27 cellular contexts compared by ENCODE assay signal in the genomic region with DNA sequence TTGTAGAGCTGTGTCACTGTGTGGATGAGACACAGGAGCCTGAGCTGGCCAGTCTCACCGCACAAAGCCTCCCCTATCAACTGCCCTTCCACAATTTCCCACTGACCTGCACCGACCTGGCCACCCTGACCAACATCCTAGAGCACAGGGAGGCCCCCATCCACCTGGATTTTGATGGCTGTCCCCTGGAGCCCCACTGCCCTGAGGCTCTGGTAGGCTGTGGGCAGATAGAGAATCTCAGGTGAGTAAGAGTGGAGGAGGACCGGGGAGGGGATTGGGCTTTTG. TPM values are rescaled to one million over a fixed set of nuclear protein-coding genes. Genes with fewer than 3 reads are reported as not detected.
DNase-seq lines count a peak whose midpoint lies in the region; ATAC-seq, FAIRE-seq and TF ChIP-seq lines count a peak whose summit lies in the region.
"Had no signal": no experiment of that assay in that cellular context is flagged by ENCODE, and none has a peak within 500 bp of the region (broad histone marks: within the 10 kb centered on the region; RNA-seq: fewer than 3 reads in every experiment).

No MANE protein-coding gene starts in this region.

- DNase-seq in HepG2 (ENCODE audit: low spot score): no peak
- no peak for DNase-seq in right lobe of liver
- no peak for DNase-seq in activated CD8-positive, alpha-beta T cell treated with anti-CD3 and anti-CD28 coated beads for 36 hours
- no peak for DNase-seq in H1 (ENCODE audit: low read depth in 1 of 2, low spot score in 2 of 2)
- DNase-seq in aorta: peak; percentile 23 to 54
- DNase-seq in KBM-7: no peak
- no peak for DNase-seq in globus pallidus (ENCODE audit: low spot score)
- DNase-seq in OCI-M2 (lab: John Stamatoyannopoulos, UW; ENCODE audit: unreplicated experiment): no peak
- DNase-seq: central memory CD4-positive, alpha-beta T cell; dorsolateral prefrontal cortex; hippocampal formation; islet precursor cell; MG63; NCI-H1417 treated with DMSO at 0.1 percent for 48 hours; NCI-H2107; NK-92 treated with Interleukin-12 subunit alpha and Interleukin-12 subunit beta, amount 100 ng/mL, for 24 hours; WERI-Rb-1 had no signal

- H2BK120ac ChIP-seq in H1 (replicated peaks; ENCODE audit: low read depth, low read length): no peak overlapping the region

- H3K4me1 Mint-ChIP-seq in activated CD8-positive, alpha-beta T cell treated with anti-CD3 and anti-CD28 coated beads for 36 hours (ENCODE audit: low read depth): peaks cover 92% of the 10 kb centered on the region
- H3K4me1 Mint-ChIP-seq: neural crest cell had no signal

- H3K36me3 ChIP-seq in HepG2 (replicated peaks in 1 of 2; ENCODE audit: control insufficient read depth in 1 of 2, insufficient read depth in 2 of 2, low read length in 2 of 2): no peaks in the 10 kb centered on the region
- H3K36me3 ChIP-seq in right lobe of liver: peaks cover 0 to 3% (median 0%) of the 10 kb centered on the region in 4 donors
- H3K36me3 ChIP-seq in H1 (ENCODE audit: control insufficient read depth in 2 of 4, insufficient read depth in 4 of 4, low read length in 3 of 4): no peaks in the 10 kb centered on the region
- peaks cover 0 to 2% of the 10 kb centered on the region in 2 donors for H3K36me3 ChIP-seq in aorta (ENCODE audit: control insufficient read depth in 1 of 2, insufficient read depth in 2 of 2, low read length in 1 of 2)
- H3K36me3 ChIP-seq: prostate gland, WERI-Rb-1 had no signal

- no peak overlapping the region for H2AFZ ChIP-seq in HepG2 (ENCODE audit: low read length)
- no peak overlapping the region for H2AFZ ChIP-seq in H1 (ENCODE audit: low read length)

- no peak overlapping the region for H3K27ac ChIP-seq in HepG2 (ENCODE audit: extremely low read length, insufficient read depth, low read length)
- H3K27ac ChIP-seq in right lobe of liver: no peak overlapping the region
- H3K27ac ChIP-seq in H1 (ENCODE audit: low read depth, low read length): no peak overlapping the region
- H3K27ac ChIP-seq in aorta (ENCODE audit: low read depth in 1 of 2, low read length in 2 of 2): no peak overlapping the region
- H3K27ac ChIP-seq: ascending aorta, dorsolateral prefrontal cortex, prostate gland, SJSA1, thoracic aorta, WERI-Rb-1 had no signal

- H3K36me3 Mint-ChIP-seq in activated CD8-positive, alpha-beta T cell treated with anti-CD3 and anti-CD28 coated beads for 36 hours (ENCODE audit: low read depth): peaks cover 89% of the 10 kb centered on the region

- no peak overlapping the region for H3K4me3 Mint-ChIP-seq in activated CD8-positive, alpha-beta T cell treated with anti-CD3 and anti-CD28 coated beads for 36 hours
- H3K4me3 Mint-ChIP-seq: IgD-negative memory B cell; neural crest cell; T-helper 2 cell treated with Interferon-gamma antibody and Interleukin-4, amounts not matched to agents 5 μg/mL and 100 μg/mL, for 36 hours had no signal

- POLR2A ChIA-PET in HepG2 (lab: Yijun Ruan, JAX) (no interaction called here), H1 (lab: Charles Lee; ENCODE audit: partially characterized antibody) (no interaction called here)
- POLR2A ChIA-PET in activated CD8-positive, alpha-beta T cell treated with anti-CD3 and anti-CD28 coated beads for 36 hours (lab: Charles Lee): interaction anchor here (1.1 to 12.3 kb wide), 6 partner anchors 10 to 37 kb away, joined by 3 to 213 read pairs (median 9); partner anchors contain the start of gene NLRC5

- H2BK12ac ChIP-seq in H1 (ENCODE audit: low read depth, low read length): 0 out of 2 replicates have a peak overlapping the region, but pooled peaks have one; percentile 27

- H3K4me1 ChIP-seq in HepG2 (ENCODE audit: insufficient read depth, low read length) (peaks cover 30% of the 10 kb centered on the region), right lobe of liver (no peaks in the 10 kb centered on the region), H1 (replicated peaks in 1 of 4; ENCODE audit: control insufficient read depth in 3 of 4, insufficient read depth in 4 of 4, low read length in 3 of 4) (no peaks in the 10 kb centered on the region), aorta (ENCODE audit: control insufficient read depth in 1 of 2, insufficient read depth in 2 of 2, low read length in 2 of 2) (no peaks in the 10 kb centered on the region)
- H3K4me1 ChIP-seq: ascending aorta, prostate gland, SJSA1 had no signal

- no peak overlapping the region for H4K5ac ChIP-seq in H1 (ENCODE audit: insufficient read length, low read depth, low read length)

- no peak overlapping the region for H3K18ac ChIP-seq in H1 (ENCODE audit: extremely low read depth, low read length)

- H3K23ac ChIP-seq in H1 (ENCODE audit: insufficient read length): no peak overlapping the region

- 55% methylated on average over 3 of the region's 3 CpGs for WGBS in HepG2 (ENCODE audit: low lambda C conversion rate)
- WGBS in right lobe of liver (ENCODE audit: insufficient coverage, low coverage, low lambda C conversion rate, missing lambda C conversion rate): 100% methylated on average over 1 of the region's 3 CpGs
- WGBS in H1 (ENCODE audit: extremely low coverage in 1 of 2, insufficient coverage in 1 of 2, insufficient read length in 1 of 2, insufficient replicate concordance in 2 of 2, low coverage in 1 of 2, low lambda C conversion rate in 2 of 2, missing lambda C conversion rate in 1 of 2), 2 experiments: 84% methylated on average over 3 of the region's 3 CpGs; no CpG with 5 or more reads in 1 of the 2 experiments
- 87 to 91% methylated on average over 3 of the region's 3 CpGs for WGBS in aorta, 2 donors

- no peak overlapping the region for H3K4ac ChIP-seq in H1 (replicated peaks; ENCODE audit: insufficient read length, low read depth, low read length)

- 0 out of 5 replicates have a peak, but pooled peaks cover 0 to 6% of the 10 kb centered on the region in 2 experiments for H3K27me3 ChIP-seq in HepG2 (ENCODE audit: control insufficient read depth in 1 of 2, insufficient read depth in 2 of 2, low read length in 2 of 2)
- no peaks in the 10 kb centered on the region for H3K27me3 ChIP-seq in right lobe of liver
- H3K27me3 ChIP-seq in H1 (replicated peaks in 1 of 4; ENCODE audit: control insufficient read depth in 3 of 4, extremely low read depth in 1 of 4, insufficient read depth in 3 of 4, low read length in 3 of 4): no peaks in the 10 kb centered on the region
- H3K27me3 ChIP-seq in aorta (ENCODE audit: control insufficient read depth in 1 of 2, insufficient read depth in 2 of 2, low read length in 1 of 2): no peaks in the 10 kb centered on the region
- H3K27me3 ChIP-seq: ascending aorta, dorsolateral prefrontal cortex, MG63, SJSA1 had no signal

- H3K14ac ChIP-seq in H1 (ENCODE audit: insufficient read length): no peak overlapping the region

- no peak overlapping the region for H2BK5ac ChIP-seq in H1 (ENCODE audit: low read depth, low read length)

- TF ChIP-seq EP300 in HepG2 (IDR thresholded peaks at IDR 0.05; ENCODE audit: low read depth in 2 of 2, low read length in 2 of 2): no peak
- no peak for TF ChIP-seq EP300 in HepG2 (CRISPR knock-in tag; IDR thresholded peaks at IDR 0.05; ENCODE audit: borderline replicate concordance)
- TF ChIP-seq EP300 in H1 (IDR thresholded peaks at IDR 0.05; ENCODE audit: borderline replicate concordance in 1 of 2, low read depth in 2 of 2, low read length in 2 of 2): no peak

- no TSS peak for BruUV-seq in HepG2 (replicated peaks; lab: Mats Ljungman, UMichigan)

- H3K23me2 ChIP-seq in H1 (ENCODE audit: low read depth, low read length): peaks cover 6% of the 10 kb centered on the region; the same call in 1 of the 2 replicates

- H2BK15ac ChIP-seq in H1 (ENCODE audit: low read length): no peak overlapping the region

- H3K27ac Mint-ChIP-seq in activated CD8-positive, alpha-beta T cell treated with anti-CD3 and anti-CD28 coated beads for 36 hours: peak overlapping the region; percentile 70

- H2BK20ac ChIP-seq in H1 (ENCODE audit: low read length): no peak overlapping the region

- H3K4me3 ChIP-seq in HepG2 (replicated peaks in 1 of 3; ENCODE audit: insufficient read depth in 1 of 3, low read depth in 2 of 3, low read length in 3 of 3) (no peak overlapping the region), right lobe of liver (no peak overlapping the region), H1 (ENCODE audit: extremely low read depth in 1 of 4, insufficient read depth in 2 of 4, low read depth in 3 of 4, low read length in 4 of 4) (no peak overlapping the region), aorta (ENCODE audit: low read length in 2 of 2) (no peak overlapping the region)
- H3K4me3 ChIP-seq: ascending aorta, dorsolateral prefrontal cortex, MG63, prostate gland, SJSA1, thoracic aorta had no signal

- TF ChIP-seq RAD21 in HepG2 (CRISPR knock-in tag; IDR thresholded peaks at IDR 0.05): no peak
- TF ChIP-seq RAD21 in H1 (IDR thresholded peaks at IDR 0.05 in 1 of 2, conservative IDR thresholded peaks at IDR 0.05 in 1 of 2; ENCODE audit: low read depth in 2 of 2, low read length in 2 of 2): no peak

- H3K79me2 ChIP-seq in HepG2 (ENCODE audit: insufficient read depth, low read length) (no peaks in the 10 kb centered on the region), H1 (ENCODE audit: control insufficient read depth in 1 of 2, insufficient read depth in 2 of 2, low read length in 2 of 2) (no peaks in the 10 kb centered on the region)

- H3K27me3 Mint-ChIP-seq in activated CD8-positive, alpha-beta T cell treated with anti-CD3 and anti-CD28 coated beads for 36 hours: no peaks in the 10 kb centered on the region
- H3K27me3 Mint-ChIP-seq: IgD-negative memory B cell had no signal

- in situ Hi-C loops in HepG2 (cut with HindIII; ENCODE audit: extremely low pct_ligation_motif_present, low pct_unique_long_range_greater_than_20kb) (no loop called here), KBM-7 (cut with MboI; ENCODE audit: low pct_unique_long_range_greater_than_20kb, low sequenced_read_pairs) (no loop called here)

- ATAC-seq in HepG2 (peak; percentile 32), right lobe of liver (no peak), aorta (ENCODE audit: low FRiP score) (no peak)
- ATAC-seq in activated CD8-positive, alpha-beta T cell treated with anti-CD3 and anti-CD28 coated beads for 36 hours: no peak
- ATAC-seq: HCT116 had no signal

- intact Hi-C loops in HepG2 (cut with micrococcal nuclease; ENCODE audit: unreplicated experiment) (no loop called here), right lobe of liver (cut with DNase I) (no loop called here), aorta (cut with DNase I) (no loop called here)
- intact Hi-C loops in activated CD8-positive, alpha-beta T cell treated with anti-CD3 and anti-CD28 coated beads for 36 hours (cut with micrococcal nuclease): no loop called here

- CTCF ChIA-PET in HepG2 (lab: Yijun Ruan, JAX; ENCODE audit: low intra/inter-chr PET ratio, low total read pairs): no interaction called here
- CTCF ChIA-PET in activated CD8-positive, alpha-beta T cell treated with anti-CD3 and anti-CD28 coated beads for 36 hours (lab: Charles Lee): interaction anchor here (1.0 to 2.0 kb wide), 3 partner anchors 10 to 63 kb away, joined by 4 to 6 read pairs (median 5); no protein-coding TSS in a partner anchor
- CTCF ChIA-PET in H1 (lab: Charles Lee; ENCODE audit: partially characterized antibody): interaction anchor here (1.2 to 1.7 kb wide), 2 partner anchors 10 to 19 kb away, joined by 3 to 7 read pairs; no protein-coding TSS in a partner anchor

- H4K8ac ChIP-seq in H1 (ENCODE audit: extremely low read depth, insufficient read depth, low read length): peak overlapping the region; percentile 81; the same call in 1 of the 2 replicates

- H4K20me1 ChIP-seq in HepG2 (ENCODE audit: insufficient read depth, low read length) (no peaks in the 10 kb centered on the region), H1 (replicated peaks in 1 of 2; ENCODE audit: control insufficient read depth in 1 of 2, insufficient read depth in 2 of 2, low read length in 2 of 2) (peaks cover 0 to 2% of the 10 kb centered on the region in 2 experiments)

- H3K9me3 ChIP-seq in HepG2 (ENCODE audit: low read length) (no peaks in the 10 kb centered on the region), right lobe of liver (no peaks in the 10 kb centered on the region), H1 (ENCODE audit: insufficient read depth in 2 of 2, low read depth in 1 of 2, low read length in 1 of 2) (no peaks in the 10 kb centered on the region), aorta (ENCODE audit: control insufficient read depth, low read length) (no peaks in the 10 kb centered on the region)
- H3K9me3 ChIP-seq: ascending aorta, MG63, prostate gland, SJSA1, thoracic aorta had no signal

- TF ChIP-seq POLR2A in HepG2 (IDR thresholded peaks at IDR 0.05; ENCODE audit: insufficient read depth in 1 of 2, low read depth in 2 of 2, low read length in 2 of 2) (no peak), right lobe of liver (IDR thresholded peaks at IDR 0.05) (no peak), H1 (IDR thresholded peaks at IDR 0.05; ENCODE audit: control extremely low read depth in 1 of 2, low read depth in 2 of 2, low read length in 2 of 2) (no peak)

- TF ChIP-seq CTCF in HepG2 (CRISPR knock-in tag; IDR thresholded peaks at IDR 0.05) (no peak), right lobe of liver (IDR thresholded peaks at IDR 0.05) (no peak), H1 (IDR thresholded peaks at IDR 0.05; ENCODE audit: control extremely low read depth in 1 of 3, insufficient read depth in 1 of 3, low read depth in 1 of 3, low read length in 3 of 3) (no peak)
- no peak for TF ChIP-seq CTCF in activated CD8-positive, alpha-beta T cell treated with anti-CD3 and anti-CD28 coated beads for 36 hours (IDR thresholded peaks at IDR 0.05)

- H3K56ac ChIP-seq in H1 (replicated peaks; ENCODE audit: insufficient read length, low read depth, low read length): no peak overlapping the region

- no peak overlapping the region for H3K9ac ChIP-seq in HepG2 (ENCODE audit: insufficient read depth, low read depth, low read length)
- no peak overlapping the region for H3K9ac ChIP-seq in H1 (replicated peaks in 1 of 4; ENCODE audit: extremely low read depth in 1 of 4, low read depth in 3 of 4, low read length in 3 of 4)

- H2AK5ac ChIP-seq in H1 (ENCODE audit: low read depth, low read length): no peak overlapping the region

- no peak for FAIRE-seq in HepG2 (lab: Jason Lieb, UNC)
- no peak for FAIRE-seq in H1 (lab: Jason Lieb, UNC)
- FAIRE-seq: G401.6, GM18507 had no signal

- no peak overlapping the region for H4K91ac ChIP-seq in H1 (replicated peaks; ENCODE audit: insufficient read length, low read length)

- H3K79me1 ChIP-seq in H1 (ENCODE audit: low read depth, low read length): no peaks in the 10 kb centered on the region

- no peaks in the 10 kb centered on the region for H3K9me3 Mint-ChIP-seq in activated CD8-positive, alpha-beta T cell treated with anti-CD3 and anti-CD28 coated beads for 36 hours
- H3K9me3 Mint-ChIP-seq: T-helper 2 cell treated with Interferon-gamma antibody and Interleukin-4, amounts not matched to agents 5 μg/mL and 100 μg/mL, for 36 hours had no signal

- H3K4me2 ChIP-seq in HepG2 (ENCODE audit: low read depth, low read length): peak overlapping the region; percentile 13; the same call in 1 of the 2 replicates
- no peak overlapping the region for H3K4me2 ChIP-seq in H1 (ENCODE audit: insufficient read depth in 1 of 2, low read depth in 2 of 2, low read length in 2 of 2)

RNA-seq across cellular contexts. Expression of gene NLRC5, which starts 37.4 kb away (rescaled TPM):
- total RNA-seq in HepG2 (2016; rRNA removed; fragmentation: Illumina TruSeq; extraction: Trizol) (3.1 and 6.3 TPM in 2 replicates), right lobe of liver (10 to 100 TPM in 5 of 6 experiments, 1 to 10 TPM in 1; 4.6 to 25.2 (median 13.3) TPM), aorta (10 to 100 TPM; 49.3 to 82.9 TPM)
- 1.8 and 4.8 TPM in 2 replicates for total RNA-seq in HepG2 (2016; cell fraction: cytosol; rRNA removed; fragmentation: Illumina TruSeq; extraction: Trizol; ENCODE audit: low read depth)
- total RNA-seq in HepG2 (2016; cell fraction: insoluble cytoplasmic fraction; rRNA removed; fragmentation: Illumina TruSeq; extraction: Trizol): 3.7 and 4.8 TPM in 2 replicates
- total RNA-seq in HepG2 (2016; cell fraction: membrane; rRNA removed; fragmentation: Illumina TruSeq; extraction: Trizol): 2.8 and 2.9 TPM in 2 replicates
- 12.6 and 13.0 TPM in 2 replicates for total RNA-seq in HepG2 (2016; cell fraction: nucleus; rRNA removed; fragmentation: Illumina TruSeq; extraction: Trizol)
- polyA plus RNA-seq in HepG2 (2011; rRNA removed) (12.7 and 15.7 TPM in 2 replicates), H1 (2011; rRNA removed) (2.0 and 2.2 TPM in 2 replicates), aorta (10 to 100 TPM in 1 of 2 donors, 1 to 10 TPM in 1; 4.9 to 22.6 TPM)
- polyA plus RNA-seq in HepG2 (2011; cell fraction: cytosol; rRNA removed): 4.5 and 4.8 TPM in 2 replicates
- 114 and 130 TPM in 2 replicates for polyA plus RNA-seq in HepG2 (2011; cell fraction: nucleus; rRNA removed)
- 3.8 and 11.3 TPM in 2 replicates for polyA plus RNA-seq in HepG2 (2012)
- polyA plus RNA-seq in HepG2 (2016; cell fraction: cytosol; fragmentation: Illumina TruSeq; extraction: Trizol; ENCODE audit: low read depth): 0.85 and 0.96 TPM in 2 replicates
- 3.1 and 3.4 TPM in 2 replicates for polyA plus RNA-seq in HepG2 (2016; cell fraction: insoluble cytoplasmic fraction; fragmentation: Illumina TruSeq; extraction: Trizol; ENCODE audit: low read depth)
- 2.0 and 2.8 TPM in 2 replicates for polyA plus RNA-seq in HepG2 (2016; cell fraction: membrane; fragmentation: Illumina TruSeq; extraction: Trizol; ENCODE audit: low read depth)
- polyA plus RNA-seq in HepG2 (2016; cell fraction: nucleus; fragmentation: Illumina TruSeq; extraction: Trizol; ENCODE audit: insufficient read depth, low read depth): 16.8 and 24.4 TPM in 2 replicates
- polyA minus RNA-seq in HepG2 (2011; rRNA and poly(A)+ RNA removed; ENCODE audit: low replicate concordance): 21.4 and 102 TPM in 2 replicates
- polyA minus RNA-seq in HepG2 (2011; cell fraction: cytosol; rRNA and poly(A)+ RNA removed): 4.4 and 4.9 TPM in 2 replicates
- 33.9 and 46.2 TPM in 2 replicates for polyA minus RNA-seq in HepG2 (2011; cell fraction: nucleus; rRNA and poly(A)+ RNA removed)
- 100 to 1,000 TPM; 135 to 153 TPM for total RNA-seq in activated CD8-positive, alpha-beta T cell treated with anti-CD3 and anti-CD28 coated beads for 36 hours
- 2.8 and 3.2 TPM in 2 replicates for total RNA-seq in H1 (2021; fragmentation: NEBNext Ultra II Directional; extraction: Animal tissue kit (Norgen Biotek cat#: 25700))
- 1.8 TPM for polyA plus RNA-seq in H1 (2011; cell fraction: cytosol; rRNA removed)
- polyA plus RNA-seq in H1 (2011; cell fraction: nucleus; rRNA removed): 8.8 TPM
- 0.97 to 4.4 TPM (median 2.8 TPM) in 4 replicates for polyA plus RNA-seq in H1 (2012, experiment 1 of 2)
- polyA plus RNA-seq in H1 (2012, experiment 2 of 2): 1.3 TPM
- 1.3 TPM for polyA plus RNA-seq in H1 (2013, experiment 1 of 2)
- 1.1 TPM for polyA plus RNA-seq in H1 (2013, experiment 2 of 2)
- polyA minus RNA-seq in H1 (2011; rRNA and poly(A)+ RNA removed): 4.4 and 5.0 TPM in 2 replicates
- 2.4 TPM for polyA minus RNA-seq in H1 (2011; cell fraction: cytosol; rRNA and poly(A)+ RNA removed)
- polyA minus RNA-seq in H1 (2011; cell fraction: nucleus; rRNA and poly(A)+ RNA removed): 10.5 TPM

Comparison
In these comparisons a context has a peak if more than half of its experiments do, and no peak if none do; other contexts are left out.
1. DNase-seq: peak in aorta (2 of 2); none in HepG2 (single experiment), right lobe of liver (0 of 3), activated CD8-positive, alpha-beta T cell treated with anti-CD3 and anti-CD28 coated beads for 36 hours (single experiment), H1 (0 of 2), KBM-7 (single experiment), globus pallidus (single experiment) and OCI-M2 (single experiment).